3 cellular contexts compared by ENCODE assay signal in the genomic region with DNA sequence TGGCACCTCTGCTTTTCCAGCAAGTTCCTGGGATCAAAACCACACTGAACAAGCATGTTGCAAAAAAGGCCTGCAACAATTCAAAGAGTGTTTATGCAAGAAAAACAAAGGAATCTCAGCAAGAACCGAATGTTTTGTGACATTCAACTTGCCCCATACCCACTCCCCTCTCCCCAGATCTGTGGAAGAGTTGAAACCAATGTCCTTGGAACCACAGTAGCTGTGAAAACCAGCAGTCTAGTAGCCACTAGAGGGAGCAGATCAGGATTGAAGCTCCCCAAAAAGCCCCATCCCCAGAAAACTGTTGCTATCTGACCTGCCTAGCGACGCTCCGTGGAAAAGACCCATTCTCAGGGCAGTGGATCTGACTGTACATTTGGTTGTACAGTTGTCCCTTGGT.
TF ChIP-seq lines count a peak whose summit lies in the region.

No MANE protein-coding gene starts in this region.

TF ChIP-seq in HEK293, 187 proteins besides CTCF, POLR2A, EP300 and RAD21:
- TF ChIP-seq PRDM10 (tag by site-specific recombination; IDR thresholded peaks at IDR 0.05) (peak; percentile 41; the same call in 1 of the 2 replicates), SCRT2 (tag by site-specific recombination; IDR thresholded peaks at IDR 0.05) (peak; percentile 51; the same call in 1 of the 2 replicates), ZNF10 (tag by site-specific recombination; IDR thresholded peaks at IDR 0.05) (no peak), ZNF629 (tag by site-specific recombination; IDR thresholded peaks at IDR 0.05) (no peak)
- TF ChIP-seq, protein P1, sequence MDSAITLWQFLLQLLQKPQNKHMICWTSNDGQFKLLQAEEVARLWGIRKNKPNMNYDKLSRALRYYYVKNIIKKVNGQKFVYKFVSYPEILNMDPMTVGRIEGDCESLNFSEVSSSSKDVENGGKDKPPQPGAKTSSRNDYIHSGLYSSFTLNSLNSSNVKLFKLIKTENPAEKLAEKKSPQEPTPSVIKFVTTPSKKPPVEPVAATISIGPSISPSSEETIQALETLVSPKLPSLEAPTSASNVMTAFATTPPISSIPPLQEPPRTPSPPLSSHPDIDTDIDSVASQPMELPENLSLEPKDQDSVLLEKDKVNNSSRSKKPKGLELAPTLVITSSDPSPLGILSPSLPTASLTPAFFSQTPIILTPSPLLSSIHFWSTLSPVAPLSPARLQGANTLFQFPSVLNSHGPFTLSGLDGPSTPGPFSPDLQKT (IDR thresholded peaks at IDR 0.05; ENCODE audit: borderline replicate concordance, low read depth, low read length): no peak
- TF ChIP-seq, protein P2, sequence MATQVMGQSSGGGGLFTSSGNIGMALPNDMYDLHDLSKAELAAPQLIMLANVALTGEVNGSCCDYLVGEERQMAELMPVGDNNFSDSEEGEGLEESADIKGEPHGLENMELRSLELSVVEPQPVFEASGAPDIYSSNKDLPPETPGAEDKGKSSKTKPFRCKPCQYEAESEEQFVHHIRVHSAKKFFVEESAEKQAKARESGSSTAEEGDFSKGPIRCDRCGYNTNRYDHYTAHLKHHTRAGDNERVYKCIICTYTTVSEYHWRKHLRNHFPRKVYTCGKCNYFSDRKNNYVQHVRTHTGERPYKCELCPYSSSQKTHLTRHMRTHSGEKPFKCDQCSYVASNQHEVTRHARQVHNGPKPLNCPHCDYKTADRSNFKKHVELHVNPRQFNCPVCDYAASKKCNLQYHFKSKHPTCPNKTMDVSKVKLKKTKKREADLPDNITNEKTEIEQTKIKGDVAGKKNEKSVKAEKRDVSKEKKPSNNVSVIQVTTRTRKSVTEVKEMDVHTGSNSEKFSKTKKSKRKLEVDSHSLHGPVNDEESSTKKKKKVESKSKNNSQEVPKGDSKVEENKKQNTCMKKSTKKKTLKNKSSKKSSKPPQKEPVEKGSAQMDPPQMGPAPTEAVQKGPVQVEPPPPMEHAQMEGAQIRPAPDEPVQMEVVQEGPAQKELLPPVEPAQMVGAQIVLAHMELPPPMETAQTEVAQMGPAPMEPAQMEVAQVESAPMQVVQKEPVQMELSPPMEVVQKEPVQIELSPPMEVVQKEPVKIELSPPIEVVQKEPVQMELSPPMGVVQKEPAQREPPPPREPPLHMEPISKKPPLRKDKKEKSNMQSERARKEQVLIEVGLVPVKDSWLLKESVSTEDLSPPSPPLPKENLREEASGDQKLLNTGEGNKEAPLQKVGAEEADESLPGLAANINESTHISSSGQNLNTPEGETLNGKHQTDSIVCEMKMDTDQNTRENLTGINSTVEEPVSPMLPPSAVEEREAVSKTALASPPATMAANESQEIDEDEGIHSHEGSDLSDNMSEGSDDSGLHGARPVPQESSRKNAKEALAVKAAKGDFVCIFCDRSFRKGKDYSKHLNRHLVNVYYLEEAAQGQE (tag by site-specific recombination; IDR thresholded peaks at IDR 0.05): no peak
TF ChIP-seq in HEK293: peak in this region for 2.

TF ChIP-seq in GM12878, 131 proteins besides CTCF, POLR2A, EP300 and RAD21 (continued from another document):
- TF ChIP-seq, protein P3, sequence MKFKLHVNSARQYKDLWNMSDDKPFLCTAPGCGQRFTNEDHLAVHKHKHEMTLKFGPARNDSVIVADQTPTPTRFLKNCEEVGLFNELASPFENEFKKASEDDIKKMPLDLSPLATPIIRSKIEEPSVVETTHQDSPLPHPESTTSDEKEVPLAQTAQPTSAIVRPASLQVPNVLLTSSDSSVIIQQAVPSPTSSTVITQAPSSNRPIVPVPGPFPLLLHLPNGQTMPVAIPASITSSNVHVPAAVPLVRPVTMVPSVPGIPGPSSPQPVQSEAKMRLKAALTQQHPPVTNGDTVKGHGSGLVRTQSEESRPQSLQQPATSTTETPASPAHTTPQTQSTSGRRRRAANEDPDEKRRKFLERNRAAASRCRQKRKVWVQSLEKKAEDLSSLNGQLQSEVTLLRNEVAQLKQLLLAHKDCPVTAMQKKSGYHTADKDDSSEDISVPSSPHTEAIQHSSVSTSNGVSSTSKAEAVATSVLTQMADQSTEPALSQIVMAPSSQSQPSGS (IDR thresholded peaks at IDR 0.05; ENCODE audit: low read length): no peak
- TF ChIP-seq SUZ12 (IDR thresholded peaks at IDR 0.05; ENCODE audit: unreplicated experiment): no peak
TF ChIP-seq in GM12878: peak in this region for 1.

TF ChIP-seq in liver, 16 proteins besides CTCF, POLR2A, EP300 and RAD21 (continued from another document):
- TF ChIP-seq, protein P4, sequence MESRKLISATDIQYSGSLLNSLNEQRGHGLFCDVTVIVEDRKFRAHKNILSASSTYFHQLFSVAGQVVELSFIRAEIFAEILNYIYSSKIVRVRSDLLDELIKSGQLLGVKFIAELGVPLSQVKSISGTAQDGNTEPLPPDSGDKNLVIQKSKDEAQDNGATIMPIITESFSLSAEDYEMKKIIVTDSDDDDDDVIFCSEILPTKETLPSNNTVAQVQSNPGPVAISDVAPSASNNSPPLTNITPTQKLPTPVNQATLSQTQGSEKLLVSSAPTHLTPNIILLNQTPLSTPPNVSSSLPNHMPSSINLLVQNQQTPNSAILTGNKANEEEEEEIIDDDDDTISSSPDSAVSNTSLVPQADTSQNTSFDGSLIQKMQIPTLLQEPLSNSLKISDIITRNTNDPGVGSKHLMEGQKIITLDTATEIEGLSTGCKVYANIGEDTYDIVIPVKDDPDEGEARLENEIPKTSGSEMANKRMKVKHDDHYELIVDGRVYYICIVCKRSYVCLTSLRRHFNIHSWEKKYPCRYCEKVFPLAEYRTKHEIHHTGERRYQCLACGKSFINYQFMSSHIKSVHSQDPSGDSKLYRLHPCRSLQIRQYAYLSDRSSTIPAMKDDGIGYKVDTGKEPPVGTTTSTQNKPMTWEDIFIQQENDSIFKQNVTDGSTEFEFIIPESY (IDR thresholded peaks at IDR 0.05): no peak
- no peak for TF ChIP-seq NR2F2 (IDR thresholded peaks at IDR 0.05)
- TF ChIP-seq TAF1 (conservative IDR thresholded peaks at IDR 0.05): no peak
